Comparison of ENCODE assay signal across 8 cellular contexts in genomic region chr1:156502396-156502748, GRCh38. TPM values are rescaled to one million over a fixed set of nuclear protein-coding genes. Genes with fewer than 3 reads are reported as not detected.
DNase-seq lines count a peak whose midpoint lies in the region; ATAC-seq and TF ChIP-seq lines count a peak whose summit lies in the region.

No MANE protein-coding gene starts in this region.

- H3K27me3 Mint-ChIP-seq in Caco-2 (ENCODE audit: insufficient read depth, unreplicated experiment) (no peaks in the 10 kb centered on the region), progenitor cell of endocrine pancreas (no peaks in the 10 kb centered on the region)

- POLR2A ChIA-PET in Caco-2 (lab: Charles Lee), result interaction anchor here (1.8 kb wide), 1 partner anchor 45 kb away, joined by 19 read pairs; no protein-coding TSS in a partner anchor
- POLR2A ChIA-PET in RWPE1 (lab: Yijun Ruan, JAX; ENCODE audit: low non-redundant PET), result no interaction called here

- no peak for ATAC-seq in GM21717 (IDR thresholded peaks at IDR 0.05; ENCODE audit: unreplicated experiment)

- DNase-seq in Caco-2 (no peak), RWPE1 (ENCODE audit: low spot score) (no peak), epithelial cell of esophagus (ENCODE audit: low read depth) (peak; percentile 5), progenitor cell of endocrine pancreas (ENCODE audit: low spot score, unreplicated experiment) (no peak), CD1c-positive myeloid dendritic cell (ENCODE audit: extremely low spot score) (no peak), retina (no peak), NCI-H2227 treated with DMSO at 0.1 percent for 48 hours (lab: John Stamatoyannopoulos, UW) (no peak)

- TF ChIP-seq CTCF in Caco-2 (IDR thresholded peaks at IDR 0.05; ENCODE audit: insufficient read depth in 1 of 2, low read depth in 1 of 2, low read length in 1 of 2, severe bottlenecking in 1 of 2, unreplicated experiment in 1 of 2) (no peak), RWPE1 (conservative IDR thresholded peaks at IDR 0.05; ENCODE audit: low read depth) (no peak), epithelial cell of esophagus (IDR thresholded peaks at IDR 0.05; ENCODE audit: insufficient read depth, low read depth, low read length, missing control alignments) (no peak), progenitor cell of endocrine pancreas (IDR thresholded peaks at IDR 0.05; ENCODE audit: unreplicated experiment) (no peak)

- H3K36me3 Mint-ChIP-seq in Caco-2 (ENCODE audit: insufficient read depth, unreplicated experiment), result peaks cover 14% of the 10 kb centered on the region
- H3K36me3 Mint-ChIP-seq in progenitor cell of endocrine pancreas (ENCODE audit: insufficient read depth), result no peaks in the 10 kb centered on the region

- H3K27ac ChIP-seq in RWPE1, result peak overlapping the region; percentile 99

- H3K36me3 ChIP-seq in Caco-2 (ENCODE audit: control insufficient read depth, insufficient read depth, low read length), result no peaks in the 10 kb centered on the region

- BruUV-seq in Caco-2 (replicated peaks; lab: Mats Ljungman, UMichigan), result no TSS peak

- CTCF ChIA-PET in Caco-2 (lab: Charles Lee), result interaction anchor here (6.9 kb wide), 1 partner anchor 45 kb away, joined by 87 read pairs; no protein-coding TSS in a partner anchor
- CTCF ChIA-PET in RWPE1 (lab: Yijun Ruan, JAX), result interaction anchor here (0.6 to 0.9 kb wide), 3 partner anchors 96 to 425 kb away, joined by 3 to 4 read pairs (median 3); no protein-coding TSS in a partner anchor

- H3K9me3 ChIP-seq in Caco-2, result no peaks in the 10 kb centered on the region

- H3K27ac Mint-ChIP-seq in Caco-2 (ENCODE audit: unreplicated experiment) (peak overlapping the region; percentile 94), progenitor cell of endocrine pancreas (peak overlapping the region; percentile 99)

- H3K4me1 ChIP-seq in Caco-2, result peaks cover 49% of the 10 kb centered on the region

- H3K27me3 ChIP-seq in Caco-2 (replicated peaks; ENCODE audit: control insufficient read depth, insufficient read depth, low read length), result no peaks in the 10 kb centered on the region

- peaks cover 33% of the 10 kb centered on the region for H3K4me1 Mint-ChIP-seq in Caco-2 (ENCODE audit: low read depth, unreplicated experiment)
- peaks cover 40% of the 10 kb centered on the region for H3K4me1 Mint-ChIP-seq in progenitor cell of endocrine pancreas (ENCODE audit: low read depth)

- H3K4me3 Mint-ChIP-seq in Caco-2 (ENCODE audit: unreplicated experiment) (peak overlapping the region; percentile 89), progenitor cell of endocrine pancreas (ENCODE audit: low read depth) (peak overlapping the region; percentile 74)

- H3K4me3 ChIP-seq in Caco-2 (ENCODE audit: low read depth, low read length) (peak overlapping the region; percentile 19; the same call in 1 of the 2 replicates), epithelial cell of esophagus (ENCODE audit: low read length) (no peak overlapping the region)

- intact Hi-C loops in Caco-2 (cut with micrococcal nuclease; ENCODE audit: unreplicated experiment), result loop anchor here (10.0 kb wide), 1 partner anchor 102 kb away; the partner anchor contains the start of gene GPATCH4

- no peaks in the 10 kb centered on the region for H3K9me3 Mint-ChIP-seq in Caco-2 (ENCODE audit: unreplicated experiment)
- no peaks in the 10 kb centered on the region for H3K9me3 Mint-ChIP-seq in progenitor cell of endocrine pancreas (ENCODE audit: low read depth)

RNA-seq across cellular contexts. Expression of gene MEF2D, which starts 1.8 kb away (rescaled TPM):
- total RNA-seq in Caco-2 (2022) (18.6 and 21.4 TPM in 2 replicates), progenitor cell of endocrine pancreas (20.2 and 26.6 TPM in 2 replicates)
